In genomic region chr3:122092460-122093165, GRCh38 we compare ENCODE assay signal across 9 cellular contexts. TPM values are rescaled to one million over a fixed set of nuclear protein-coding genes. Genes with fewer than 3 reads are reported as not detected.
DNase-seq lines count a peak whose midpoint lies in the region; ATAC-seq and TF ChIP-seq lines count a peak whose summit lies in the region.
"Had no signal": no experiment of that assay in that cellular context is flagged by ENCODE, and none has a peak within 500 bp of the region (broad histone marks: within the 10 kb centered on the region; RNA-seq: fewer than 3 reads in every experiment).

No MANE protein-coding gene starts in this region.

- TF ChIP-seq CTCF in GM10248 (IDR thresholded peaks at IDR 0.05; ENCODE audit: control extremely low read depth, extremely low read depth, low read depth, missing control alignments) = peak; percentile 71

- CTCF ChIA-PET in GM10248 (lab: Yijun Ruan, JAX) = interaction anchor here (0.7 to 7.9 kb wide), 15 partner anchors 10 to 587 kb away, joined by 3 to 92 read pairs (median 4); partner anchors contain the start of gene CD86

- peak; percentile 11 for ATAC-seq in HG03139 (IDR thresholded peaks at IDR 0.05; ENCODE audit: unreplicated experiment)
- no peak for ATAC-seq in HG03432 (IDR thresholded peaks at IDR 0.05; ENCODE audit: unreplicated experiment)

- POLR2A ChIA-PET in GM10248 (lab: Yijun Ruan, JAX) = interaction anchor here (0.6 to 1.0 kb wide), 2 partner anchors 9 to 27 kb away, joined by 3 read pairs; no protein-coding TSS in a partner anchor

- no peak for DNase-seq in GM10248 (ENCODE audit: extremely low spot score)
- peak; percentile 9 for DNase-seq in SW480 (ENCODE audit: low spot score)
- DNase-seq in dermis blood vessel endothelial cell = peak; percentile 67
- peak; percentile 51 for DNase-seq in pons (ENCODE audit: low spot score)
- no peak for DNase-seq in NCI-H1436 treated with DMSO at 0.1 percent for 48 hours (lab: John Stamatoyannopoulos, UW)
- DNase-seq in occipital lobe (lab: John Stamatoyannopoulos, UW) = no peak

RNA-seq across cellular contexts. Expression of gene CD86, which starts 37.5 kb away (rescaled TPM):
- total RNA-seq in dermis blood vessel endothelial cell (not detected in 2 replicates), occipital lobe (1.7 TPM)
- total RNA-seq: myocyte had no signal

Comparison
In these comparisons a context has a peak if more than half of its experiments do, and no peak if none do; other contexts are left out.
1. DNase-seq: peak in SW480 (single experiment), dermis blood vessel endothelial cell (single experiment) and pons (single experiment); none in GM10248 (single experiment), NCI-H1436 treated with DMSO at 0.1 percent for 48 hours (single experiment) and occipital lobe (single experiment).